Comparison of ENCODE assay signal across 20 cellular contexts in genomic region chr12:5140190-5140589, GRCh38.
"Had no signal": no experiment of that assay in that cellular context is flagged by ENCODE, and none has a peak within 500 bp of the region (broad histone marks: within the 10 kb centered on the region; RNA-seq: fewer than 3 reads in every experiment).

No MANE protein-coding gene starts in this region.

- H3K27me3 ChIP-seq: adrenal gland, gastrocnemius medialis, neutrophil, pancreas, right lobe of liver had no signal

- H3K27ac ChIP-seq: adrenal gland, epithelial cell of prostate, gastrocnemius medialis, neutrophil, pancreas, right lobe of liver, upper lobe of right lung had no signal

- H3K4me3 ChIP-seq: adrenal gland, pancreas, right lobe of liver, upper lobe of right lung had no signal

- H3K36me3 ChIP-seq: adrenal gland, gastrocnemius medialis, neutrophil, pancreas, right lobe of liver, upper lobe of right lung had no signal

- H3K9me3 ChIP-seq: adrenal gland, gastrocnemius medialis, neutrophil, pancreas, right lobe of liver, upper lobe of right lung had no signal

- DNase-seq: activated CD4-positive, alpha-beta T cell treated with anti-CD3 and anti-CD28 coated beads, Interleukin-2, amount 50 U/mL, for 4 hours; activated gamma-delta T cell treated with Interleukin-2 at 50 U/mL for 16 hours; activated T-cell treated with anti-CD3 and anti-CD28 coated beads, Interleukin-2, amount 50 U/mL, for 72 hours; adrenal gland; dermis blood vessel endothelial cell; effector memory CD8-positive, alpha-beta T cell; gastrocnemius medialis; head of caudate nucleus; kidney glomerular epithelial cell; left ventricle myocardium superior; natural killer cell; pancreas; right lobe of liver; stimulated activated CD4-positive, alpha-beta T cell treated with anti-CD3 and anti-CD28 coated beads, Interleukin-4, amount 100 ng/mL, for 24 hours; T-helper 17 cell; upper lobe of right lung had no signal

- ATAC-seq: activated naive CD4-positive, alpha-beta T cell treated with anti-CD3 and anti-CD28 coated beads, Interleukin-2, amount 50 U/mL, for 72 hours; activated T-cell treated with anti-CD3 and anti-CD28 coated beads, Interleukin-2, amount 50 U/mL, for 72 hours; effector memory CD8-positive, alpha-beta T cell; gastrocnemius medialis; left ventricle myocardium superior; natural killer cell; pancreas; right lobe of liver; stimulated activated effector memory CD8-positive, alpha-beta T cell treated with anti-CD3 and anti-CD28 coated beads, Interleukin-12 subunit alpha, Interleukin-12 subunit beta, amount 100 ng/mL, for 72 hours; T-helper 17 cell; upper lobe of right lung had no signal

- H3K4me1 ChIP-seq: adrenal gland, gastrocnemius medialis, pancreas, right lobe of liver, upper lobe of right lung had no signal
